ENCODE assay signal across 9 cellular contexts in the genomic region with DNA sequence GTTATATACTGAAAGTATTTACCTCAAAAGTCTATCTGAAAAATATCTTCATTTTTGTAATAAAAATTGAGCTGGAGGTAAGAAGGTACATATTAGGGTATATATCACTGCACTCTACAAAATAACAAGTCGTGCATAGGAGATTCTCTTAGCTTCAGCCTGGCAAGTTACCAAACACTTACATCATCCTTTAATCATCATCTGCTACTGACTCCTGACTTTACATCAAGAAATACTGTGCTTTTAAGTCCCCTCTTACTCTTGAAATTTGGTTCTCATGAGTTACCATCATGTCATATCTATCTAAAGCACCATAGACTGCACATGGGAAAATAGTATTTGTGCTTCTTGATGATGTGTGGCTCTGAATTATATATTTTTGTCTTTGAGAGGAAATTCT. TPM values are rescaled to one million over a fixed set of nuclear protein-coding genes. Genes with fewer than 3 reads are reported as not detected.
DNase-seq lines count a peak whose midpoint lies in the region; ATAC-seq and TF ChIP-seq lines count a peak whose summit lies in the region.
"Had no signal": no experiment of that assay in that cellular context is flagged by ENCODE, and none has a peak within 500 bp of the region (broad histone marks: within the 10 kb centered on the region; RNA-seq: fewer than 3 reads in every experiment).

No MANE protein-coding gene starts in this region.

- peaks cover 29% of the 10 kb centered on the region for H3K9me3 Mint-ChIP-seq in activated naive CD4-positive, alpha-beta T cell treated with anti-CD3 and anti-CD28 coated beads, Interleukin-2, amount 10 ng/mL, durations not matched to agents 7 days and 5 days
- H3K9me3 Mint-ChIP-seq in activated T-helper 2 cell treated with anti-CD3 and anti-CD28 coated beads, Interferon-gamma antibody, Interleukin-2, Interleukin-4, amounts not matched to agents 10 μg/mL and 5 μg/mL and 100 μg/mL, durations not matched to agents 14 hours and 24 hours and 36 hours, result peaks cover 31% of the 10 kb centered on the region
- H3K9me3 Mint-ChIP-seq in WTC11, result peaks cover 27% of the 10 kb centered on the region

- H3K36me3 ChIP-seq in thyroid gland, result no peaks in the 10 kb centered on the region

- ATAC-seq in WTC11 (no peak), HG03442 (IDR thresholded peaks at IDR 0.05; ENCODE audit: unreplicated experiment) (no peak)

- POLR2A ChIA-PET in WTC11 (lab: Charles Lee), result no interaction called here

- no peaks in the 10 kb centered on the region for H3K9me3 ChIP-seq in thyroid gland

- WGBS in thyroid gland, 2 donors, result 0 to 72% methylated on average over 1 of the region's 1 CpG

- H3K4me1 ChIP-seq in thyroid gland, result no peaks in the 10 kb centered on the region

- H3K27ac Mint-ChIP-seq in activated naive CD4-positive, alpha-beta T cell treated with anti-CD3 and anti-CD28 coated beads, Interleukin-2, amount 10 ng/mL, durations not matched to agents 7 days and 5 days, result peak overlapping the region; percentile 29
- H3K27ac Mint-ChIP-seq in activated T-helper 2 cell treated with anti-CD3 and anti-CD28 coated beads, Interferon-gamma antibody, Interleukin-2, Interleukin-4, amounts not matched to agents 10 μg/mL and 5 μg/mL and 100 μg/mL, durations not matched to agents 14 hours and 24 hours and 36 hours, result peak overlapping the region; percentile 5
- H3K27ac Mint-ChIP-seq in WTC11, result no peak overlapping the region

- TF ChIP-seq CTCF in thyroid gland (IDR thresholded peaks at IDR 0.05), result no peak
- TF ChIP-seq CTCF in WTC11 (IDR thresholded peaks at IDR 0.05), result no peak

- H3K4me3 Mint-ChIP-seq in activated naive CD4-positive, alpha-beta T cell treated with anti-CD3 and anti-CD28 coated beads, Interleukin-2, amount 10 ng/mL, durations not matched to agents 7 days and 5 days, result no peak overlapping the region
- H3K4me3 Mint-ChIP-seq in activated T-helper 2 cell treated with anti-CD3 and anti-CD28 coated beads, Interferon-gamma antibody, Interleukin-2, Interleukin-4, amounts not matched to agents 10 μg/mL and 5 μg/mL and 100 μg/mL, durations not matched to agents 14 hours and 24 hours and 36 hours (ENCODE audit: low read depth), result no peak overlapping the region
- no peak overlapping the region for H3K4me3 Mint-ChIP-seq in WTC11

- H3K36me3 Mint-ChIP-seq in activated naive CD4-positive, alpha-beta T cell treated with anti-CD3 and anti-CD28 coated beads, Interleukin-2, amount 10 ng/mL, durations not matched to agents 7 days and 5 days, result peaks cover 73% of the 10 kb centered on the region
- peaks cover 75% of the 10 kb centered on the region for H3K36me3 Mint-ChIP-seq in activated T-helper 2 cell treated with anti-CD3 and anti-CD28 coated beads, Interferon-gamma antibody, Interleukin-2, Interleukin-4, amounts not matched to agents 10 μg/mL and 5 μg/mL and 100 μg/mL, durations not matched to agents 14 hours and 24 hours and 36 hours (ENCODE audit: low read depth)
- peaks cover 64% of the 10 kb centered on the region for H3K36me3 Mint-ChIP-seq in WTC11

- peak overlapping the region in 2 of 3 donors; percentile 1 to 38 for H3K27ac ChIP-seq in thyroid gland

- TF ChIP-seq POLR2A in thyroid gland (IDR thresholded peaks at IDR 0.05), result no peak

- H3K27me3 Mint-ChIP-seq in activated naive CD4-positive, alpha-beta T cell treated with anti-CD3 and anti-CD28 coated beads, Interleukin-2, amount 10 ng/mL, durations not matched to agents 7 days and 5 days, result no peaks in the 10 kb centered on the region
- H3K27me3 Mint-ChIP-seq in activated T-helper 2 cell treated with anti-CD3 and anti-CD28 coated beads, Interferon-gamma antibody, Interleukin-2, Interleukin-4, amounts not matched to agents 10 μg/mL and 5 μg/mL and 100 μg/mL, durations not matched to agents 14 hours and 24 hours and 36 hours (ENCODE audit: low read depth), result no peaks in the 10 kb centered on the region
- no peaks in the 10 kb centered on the region for H3K27me3 Mint-ChIP-seq in WTC11 (ENCODE audit: low read depth)

- intact Hi-C loops in activated T-helper 2 cell treated with anti-CD3 and anti-CD28 coated beads, Interferon-gamma antibody, Interleukin-2, Interleukin-4, amounts not matched to agents 10 μg/mL and 5 μg/mL and 100 μg/mL, durations not matched to agents 14 hours and 24 hours and 36 hours (cut with micrococcal nuclease), result no loop called here
- intact Hi-C loops in thyroid gland (cut with DNase I), result no loop called here

- H3K4me3 ChIP-seq in thyroid gland (replicated peaks in 1 of 3), result no peak overlapping the region

- H3K27me3 ChIP-seq in thyroid gland, result no peaks in the 10 kb centered on the region

- CTCF ChIA-PET in activated naive CD4-positive, alpha-beta T cell treated with anti-CD3 and anti-CD28 coated beads, Interleukin-2, amount 10 ng/mL, durations not matched to agents 7 days and 5 days (lab: Charles Lee), result interaction anchor here (1.0 to 1.4 kb wide), 2 partner anchors 20 to 22 kb away, joined by 3 to 4 read pairs; no protein-coding TSS in a partner anchor
- CTCF ChIA-PET in WTC11 (lab: Charles Lee), result interaction anchor here (1.5 kb wide), 1 partner anchor 22 kb away, joined by 3 read pairs; no protein-coding TSS in a partner anchor

- DNase-seq in activated naive CD4-positive, alpha-beta T cell treated with anti-CD3 and anti-CD28 coated beads, Interleukin-2, amount 10 ng/mL, durations not matched to agents 7 days and 5 days, result no peak
- DNase-seq in activated naive CD4-positive, alpha-beta T cell treated with Interleukin-2 at 50 U/mL for 16 hours, result no peak
- no peak for DNase-seq in activated T-helper 2 cell treated with anti-CD3 and anti-CD28 coated beads, Interferon-gamma antibody, Interleukin-2, Interleukin-4, amounts not matched to agents 10 μg/mL and 5 μg/mL and 100 μg/mL, durations not matched to agents 14 hours and 24 hours and 36 hours (ENCODE audit: low spot score)
- peak; percentile 88 for DNase-seq in glomerular visceral epithelial cell (ENCODE audit: extremely low spot score)
- DNase-seq in thyroid gland, result no peak
- no peak for DNase-seq in WTC11 (ENCODE audit: low spot score)
- no peak for DNase-seq in NCI-H748 treated with DMSO at 0.1 percent for 48 hours (lab: John Stamatoyannopoulos, UW)
- DNase-seq: DMS153 had no signal

- peaks cover 32% of the 10 kb centered on the region for H3K4me1 Mint-ChIP-seq in activated naive CD4-positive, alpha-beta T cell treated with anti-CD3 and anti-CD28 coated beads, Interleukin-2, amount 10 ng/mL, durations not matched to agents 7 days and 5 days
- H3K4me1 Mint-ChIP-seq in activated T-helper 2 cell treated with anti-CD3 and anti-CD28 coated beads, Interferon-gamma antibody, Interleukin-2, Interleukin-4, amounts not matched to agents 10 μg/mL and 5 μg/mL and 100 μg/mL, durations not matched to agents 14 hours and 24 hours and 36 hours (ENCODE audit: low read depth), result peaks cover 19% of the 10 kb centered on the region
- no peaks in the 10 kb centered on the region for H3K4me1 Mint-ChIP-seq in WTC11

TF ChIP-seq in WTC11, 78 proteins besides CTCF, POLR2A, EP300 and RAD21:
- no peak for TF ChIP-seq ATF1 (CRISPR knock-in tag; IDR thresholded peaks at IDR 0.05)
- TF ChIP-seq FOXP4 (CRISPR knock-in tag; IDR thresholded peaks at IDR 0.05), result no peak
- no peak for TF ChIP-seq ZNF512 (CRISPR knock-in tag; IDR thresholded peaks at IDR 0.05; ENCODE audit: borderline replicate concordance)

RNA-seq across cellular contexts. Expression of gene LYSMD4, which starts 50.8 kb away (rescaled TPM):
- total RNA-seq in activated T-helper 2 cell treated with anti-CD3 and anti-CD28 coated beads, Interferon-gamma antibody, Interleukin-2, Interleukin-4, amounts not matched to agents 10 μg/mL and 5 μg/mL and 100 μg/mL, durations not matched to agents 14 hours and 24 hours and 36 hours, result 6.8 and 7.6 TPM in 2 replicates
- 1 to 10 TPM; 5.0 to 9.4 (median 7.0) TPM for total RNA-seq in thyroid gland
- 14.1 to 15.3 TPM (median 14.9 TPM) in 3 replicates for total RNA-seq in WTC11 (2021)
